9 cellular contexts compared by ENCODE assay signal in genomic region chr18:63138469-63139340, GRCh38.
A peak's percentile ranks its signal among the peaks of the same experiment; 100 is the strongest.
DNase-seq lines count a peak whose midpoint lies in the region; ATAC-seq and TF ChIP-seq lines count a peak whose summit lies in the region.
"Had no signal": no experiment of that assay in that cellular context is flagged by ENCODE, and none has a peak within 500 bp of the region (broad histone marks: within the 10 kb centered on the region; RNA-seq: fewer than 3 reads in every experiment).

No MANE protein-coding gene starts in this region.

- WGBS in prostate gland = 70% methylated on average over 9 of the region's 9 CpGs

- peak; percentile 65 for DNase-seq in activated naive CD4-positive, alpha-beta T cell treated with anti-CD3 and anti-CD28 coated beads for 36 hours
- no peak for DNase-seq in activated naive CD4-positive, alpha-beta T cell (lab: John Stamatoyannopoulos, UW)
- DNase-seq in NT2/D1 (ENCODE audit: low read depth, low spot score) (peak; percentile 55), iPS DF 4.7 (ENCODE audit: extremely low read depth, low spot score) (peak; percentile 78), hypothalamus (lab: John Stamatoyannopoulos, UW) (no peak), prostate gland (ENCODE audit: low spot score) (no peak), midbrain (lab: John Stamatoyannopoulos, UW) (no peak)

- H3K9ac ChIP-seq in NT2/D1 (ENCODE audit: insufficient read length, low read depth) = no peak overlapping the region

- CTCF ChIA-PET in activated naive CD4-positive, alpha-beta T cell treated with anti-CD3 and anti-CD28 coated beads for 36 hours (lab: Charles Lee) = interaction anchor here (0.8 to 3.4 kb wide), 8 partner anchors 13 to 186 kb away, joined by 3 to 23 read pairs (median 6); no protein-coding TSS in a partner anchor

- H3K4me3 ChIP-seq in NT2/D1 (ENCODE audit: insufficient read length, low read depth) = no peak overlapping the region
- no peak overlapping the region for H3K4me3 ChIP-seq in prostate gland

- peaks cover 12% of the 10 kb centered on the region for H3K36me3 Mint-ChIP-seq in activated naive CD4-positive, alpha-beta T cell treated with anti-CD3 and anti-CD28 coated beads for 36 hours (ENCODE audit: low read depth)
- H3K36me3 Mint-ChIP-seq: brain had no signal

- H3K36me3 ChIP-seq in NT2/D1 (ENCODE audit: insufficient read depth, insufficient read length, low read length) = no peaks in the 10 kb centered on the region
- no peaks in the 10 kb centered on the region for H3K36me3 ChIP-seq in prostate gland

- H3K27ac ChIP-seq in prostate gland = no peak overlapping the region

- intact Hi-C loops in activated naive CD4-positive, alpha-beta T cell treated with anti-CD3 and anti-CD28 coated beads for 36 hours (cut with micrococcal nuclease) = loop anchor here (1.0 kb wide), 4 partner anchors 13 to 284 kb away; partner anchors contain the start of gene VPS4B
- intact Hi-C loops in prostate gland (cut with DNase I) = no loop called here

- no peaks in the 10 kb centered on the region for H3K27me3 Mint-ChIP-seq in activated naive CD4-positive, alpha-beta T cell treated with anti-CD3 and anti-CD28 coated beads for 36 hours (ENCODE audit: low read depth)

- H3K4me1 ChIP-seq in NT2/D1 (ENCODE audit: insufficient read depth, insufficient read length) (no peaks in the 10 kb centered on the region), prostate gland (replicated peaks) (no peaks in the 10 kb centered on the region)

- ATAC-seq in HG02642 (IDR thresholded peaks at IDR 0.05; ENCODE audit: poor library complexity, unreplicated experiment) = peak; percentile 55

- no peak for TF ChIP-seq POLR2A in prostate gland (IDR thresholded peaks at IDR 0.05)

- H3K9me3 ChIP-seq in NT2/D1 (ENCODE audit: insufficient read depth, low read length) = no peaks in the 10 kb centered on the region; the same call in 1 of the 2 replicates
- H3K9me3 ChIP-seq in prostate gland = no peaks in the 10 kb centered on the region

- TF ChIP-seq CTCF in prostate gland (IDR thresholded peaks at IDR 0.05) = no peak

- H3K4me1 Mint-ChIP-seq in activated naive CD4-positive, alpha-beta T cell treated with anti-CD3 and anti-CD28 coated beads for 36 hours (ENCODE audit: low read depth) = peaks cover 65% of the 10 kb centered on the region

- peak overlapping the region; percentile 82 for H3K27ac Mint-ChIP-seq in activated naive CD4-positive, alpha-beta T cell treated with anti-CD3 and anti-CD28 coated beads for 36 hours
- H3K27ac Mint-ChIP-seq: brain had no signal

- no peaks in the 10 kb centered on the region for H3K27me3 ChIP-seq in NT2/D1 (ENCODE audit: insufficient read depth, insufficient read length)
- no peaks in the 10 kb centered on the region for H3K27me3 ChIP-seq in prostate gland (replicated peaks; ENCODE audit: insufficient read depth)

- H3K4me3 Mint-ChIP-seq in activated naive CD4-positive, alpha-beta T cell treated with anti-CD3 and anti-CD28 coated beads for 36 hours = peak overlapping the region; percentile 75
- H3K4me3 Mint-ChIP-seq: brain had no signal

- H3K9me3 Mint-ChIP-seq in activated naive CD4-positive, alpha-beta T cell treated with anti-CD3 and anti-CD28 coated beads for 36 hours = peaks cover 3% of the 10 kb centered on the region
- H3K9me3 Mint-ChIP-seq: brain had no signal

Comparison
In these comparisons a context has a peak if more than half of its experiments do, and no peak if none do; other contexts are left out.
1. DNase-seq: peak in activated naive CD4-positive, alpha-beta T cell treated with anti-CD3 and anti-CD28 coated beads for 36 hours (single experiment), NT2/D1 (single experiment) and iPS DF 4.7 (single experiment); none in activated naive CD4-positive, alpha-beta T cell (0 of 4), hypothalamus (0 of 51), prostate gland (single experiment) and midbrain (single experiment).